In the genomic region with DNA sequence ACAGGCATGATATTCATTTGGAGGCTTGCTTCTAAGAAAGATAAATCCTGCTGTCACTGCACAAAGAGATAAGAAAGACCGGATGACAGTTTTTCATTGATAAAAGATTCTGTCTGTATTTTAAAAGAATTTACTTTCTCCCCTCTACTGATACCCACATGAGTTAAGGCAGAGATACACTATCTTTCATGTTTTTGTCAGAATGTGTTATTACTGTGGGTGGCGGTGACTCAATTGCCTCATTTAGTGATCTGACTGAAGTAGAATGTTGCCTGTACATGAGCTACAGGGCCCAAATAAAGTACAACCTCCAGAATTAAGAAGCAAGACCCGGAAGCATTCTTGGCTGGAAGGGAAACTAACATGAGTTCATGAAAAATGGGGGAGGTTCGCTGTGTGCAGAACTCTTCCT, we compare ENCODE assay signal across 1 cellular context.
TF ChIP-seq lines count a peak whose summit lies in the region.

No MANE protein-coding gene starts in this region.

TF ChIP-seq in IMR-90, 13 proteins besides CTCF, POLR2A, EP300 and RAD21 (continued from another document):
- TF ChIP-seq MXI1 (IDR thresholded peaks at IDR 0.05; ENCODE audit: borderline replicate concordance, low read depth, low read length) (no peak), MAZ (IDR thresholded peaks at IDR 0.05; ENCODE audit: borderline replicate concordance, low read depth, low read length) (no peak), MAFK (IDR thresholded peaks at IDR 0.05; ENCODE audit: low read depth, low read length) (no peak), CEBPB (IDR thresholded peaks at IDR 0.05; ENCODE audit: low read depth, low read length) (no peak), NFE2L2 (IDR thresholded peaks at IDR 0.05; ENCODE audit: low read depth, low read length) (no peak)
- TF ChIP-seq, protein P1, sequence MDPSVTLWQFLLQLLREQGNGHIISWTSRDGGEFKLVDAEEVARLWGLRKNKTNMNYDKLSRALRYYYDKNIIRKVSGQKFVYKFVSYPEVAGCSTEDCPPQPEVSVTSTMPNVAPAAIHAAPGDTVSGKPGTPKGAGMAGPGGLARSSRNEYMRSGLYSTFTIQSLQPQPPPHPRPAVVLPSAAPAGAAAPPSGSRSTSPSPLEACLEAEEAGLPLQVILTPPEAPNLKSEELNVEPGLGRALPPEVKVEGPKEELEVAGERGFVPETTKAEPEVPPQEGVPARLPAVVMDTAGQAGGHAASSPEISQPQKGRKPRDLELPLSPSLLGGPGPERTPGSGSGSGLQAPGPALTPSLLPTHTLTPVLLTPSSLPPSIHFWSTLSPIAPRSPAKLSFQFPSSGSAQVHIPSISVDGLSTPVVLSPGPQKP (IDR thresholded peaks at IDR 0.05; ENCODE audit: borderline replicate concordance, low read depth, low read length) = no peak
